ENCODE assay signal across 23 cellular contexts in genomic region chr4:102849579-102850104, GRCh38.
"Had no signal": no experiment of that assay in that cellular context is flagged by ENCODE, and none has a peak within 500 bp of the region (broad histone marks: within the 10 kb centered on the region; RNA-seq: fewer than 3 reads in every experiment).

No MANE protein-coding gene starts in this region.

- H3K27ac Mint-ChIP-seq: memory B cell; natural killer cell; stimulated activated effector memory CD8-positive, alpha-beta T cell treated with anti-CD3 and anti-CD28 coated beads, Interleukin-12 subunit alpha, Interleukin-12 subunit beta, amount 100 ng/mL, for 72 hours had no signal

- H3K9me3 ChIP-seq: heart left ventricle, ovary, psoas muscle, sigmoid colon, thoracic aorta, tibial nerve, upper lobe of right lung, uterus had no signal

- H3K27ac ChIP-seq: heart left ventricle, hepatocyte, ovary, psoas muscle, sigmoid colon, thoracic aorta, tibial nerve, upper lobe of right lung, uterus had no signal

- H3K4me1 ChIP-seq: heart left ventricle, psoas muscle, sigmoid colon, tibial nerve, upper lobe of right lung, uterus had no signal

- H3K36me3 Mint-ChIP-seq: memory B cell; natural killer cell; stimulated activated effector memory CD8-positive, alpha-beta T cell treated with anti-CD3 and anti-CD28 coated beads, Interleukin-12 subunit alpha, Interleukin-12 subunit beta, amount 100 ng/mL, for 72 hours had no signal

- H3K9me3 Mint-ChIP-seq: natural killer cell; stimulated activated effector memory CD8-positive, alpha-beta T cell treated with anti-CD3 and anti-CD28 coated beads, Interleukin-12 subunit alpha, Interleukin-12 subunit beta, amount 100 ng/mL, for 72 hours had no signal

- ATAC-seq: heart left ventricle; left lobe of liver; natural killer cell; psoas muscle; right cardiac atrium; stimulated activated effector memory CD8-positive, alpha-beta T cell treated with anti-CD3 and anti-CD28 coated beads, Interleukin-12 subunit alpha, Interleukin-12 subunit beta, amount 100 ng/mL, for 72 hours; upper lobe of right lung had no signal

- FAIRE-seq: frontal cortex, kidney had no signal

- H3K36me3 ChIP-seq: heart left ventricle, ovary, sigmoid colon, thoracic aorta, tibial nerve, upper lobe of right lung, uterus had no signal

- H3K79me2 ChIP-seq: hepatocyte had no signal

- DNase-seq: cortex of kidney; heart left ventricle; kidney; natural killer cell; occipital lobe; ovary; posterior cingulate gyrus; psoas muscle; right cardiac atrium; sigmoid colon; stimulated activated CD4-positive, alpha-beta T cell treated with anti-CD3 and anti-CD28 coated beads, Interleukin-2, amount 100 ng/mL, for 24 hours; stimulated activated CD4-positive, alpha-beta T cell treated with anti-CD3 and anti-CD28 coated beads, Interleukin-4, amount 100 ng/mL, for 24 hours; stimulated activated naive CD4-positive, alpha-beta T cell treated with Interleukin-2 at 50 U/mL for 16 hours; upper lobe of right lung; uterus had no signal

- H3K27me3 Mint-ChIP-seq: memory B cell had no signal

- H2AFZ ChIP-seq: hepatocyte had no signal

- H3K4me3 ChIP-seq: heart left ventricle, hepatocyte, lung, ovary, psoas muscle, sigmoid colon, thoracic aorta, tibial nerve, upper lobe of right lung, uterus had no signal

- H3K4me3 Mint-ChIP-seq: memory B cell; natural killer cell; stimulated activated effector memory CD8-positive, alpha-beta T cell treated with anti-CD3 and anti-CD28 coated beads, Interleukin-12 subunit alpha, Interleukin-12 subunit beta, amount 100 ng/mL, for 72 hours had no signal

- H3K4me2 ChIP-seq: hepatocyte had no signal

- H3K27me3 ChIP-seq: heart left ventricle, hepatocyte, ovary, sigmoid colon, tibial nerve, upper lobe of right lung, uterus had no signal
